In genomic region chr11:85759915-85760314, GRCh38 we compare ENCODE assay signal across 12 cellular contexts. TPM values are rescaled to one million over a fixed set of nuclear protein-coding genes. Genes with fewer than 3 reads are reported as not detected.
A peak's percentile ranks its signal among the peaks of the same experiment; 100 is the strongest.
DNase-seq lines count a peak whose midpoint lies in the region; ATAC-seq, FAIRE-seq and TF ChIP-seq lines count a peak whose summit lies in the region.
"Had no signal": no experiment of that assay in that cellular context is flagged by ENCODE, and none has a peak within 500 bp of the region (broad histone marks: within the 10 kb centered on the region; RNA-seq: fewer than 3 reads in every experiment).

No MANE protein-coding gene starts in this region.

- DNase-seq in A172 (ENCODE audit: low spot score) (peak; percentile 66), HCEC 1CT (peak; percentile 85), T-helper 17 cell (no peak), foreskin melanocyte (peak; percentile 71), D721Med (ENCODE audit: insufficient read length, low spot score) (no peak), GM20000 (ENCODE audit: low spot score) (no peak), SKM-1 treated with dmso at 0.1 percent for 144 hours (lab: John Stamatoyannopoulos, UW; ENCODE audit: unreplicated experiment) (no peak), amniotic stem cell (lab: John Stamatoyannopoulos, UW) (no peak)
- DNase-seq: activated effector memory CD4-positive, alpha-beta T cell treated with anti-CD3 and anti-CD28 coated beads, Interleukin-2, amount 50 U/mL, for 16 hours; endodermal cell; right lobe of liver had no signal

- H3K36me3 Mint-ChIP-seq in T-helper 17 cell (ENCODE audit: low read depth) = peaks cover 9% of the 10 kb centered on the region

- FAIRE-seq in D721Med (lab: Jason Lieb, UNC) = no peak

- H3K4me1 Mint-ChIP-seq in T-helper 17 cell = peaks cover 41% of the 10 kb centered on the region

- no peak for ATAC-seq in T-helper 17 cell
- ATAC-seq: right lobe of liver had no signal

- H3K27me3 Mint-ChIP-seq in T-helper 17 cell = no peaks in the 10 kb centered on the region

- H3K27ac Mint-ChIP-seq in T-helper 17 cell = peak overlapping the region; percentile 45
- H3K27ac Mint-ChIP-seq: endodermal cell had no signal

- TF ChIP-seq CTCF in D721Med (IDR thresholded peaks at IDR 0.05; ENCODE audit: insufficient read depth, missing control alignments) (no peak), GM20000 (IDR thresholded peaks at IDR 0.05; ENCODE audit: extremely low read depth, missing control alignments) (no peak)

- H3K4me3 Mint-ChIP-seq in T-helper 17 cell = no peak overlapping the region
- H3K4me3 Mint-ChIP-seq: endodermal cell had no signal

- H3K9me3 ChIP-seq in T-helper 17 cell (ENCODE audit: control insufficient read depth, low read length, poor library complexity, severe bottlenecking) = no peaks in the 10 kb centered on the region
- H3K9me3 ChIP-seq: BLaER1 treated with 17β-estradiol and CSF1 and Interleukin-3, amounts not matched to agents 10 nM and 100 nM; right lobe of liver had no signal

RNA-seq across cellular contexts. Expression of gene SYTL2, which starts 51.0 kb away (rescaled TPM):
- total RNA-seq in A172 (2014; rRNA removed; shearing (Covaris generic)) = 39.2 and 52.2 TPM in 2 replicates
- 10 to 100 TPM; 50.0 to 58.8 TPM for total RNA-seq in T-helper 17 cell

Comparison
In these comparisons a context has a peak if more than half of its experiments do, and no peak if none do; other contexts are left out.
1. DNase-seq: peak in A172 (single experiment), HCEC 1CT (single experiment) and foreskin melanocyte (single experiment); none in T-helper 17 cell (0 of 3), D721Med (single experiment), GM20000 (single experiment), SKM-1 treated with dmso at 0.1 percent for 144 hours (single experiment) and amniotic stem cell (single experiment).